21 cellular contexts compared by ENCODE assay signal in genomic region chr15:59170998-59171397, GRCh38. TPM values are rescaled to one million over a fixed set of nuclear protein-coding genes. Genes with fewer than 3 reads are reported as not detected.
A peak's percentile ranks its signal among the peaks of the same experiment; 100 is the strongest.
DNase-seq lines count a peak whose midpoint lies in the region; ATAC-seq, FAIRE-seq and TF ChIP-seq lines count a peak whose summit lies in the region.
"Had no signal": no experiment of that assay in that cellular context is flagged by ENCODE, and none has a peak within 500 bp of the region (broad histone marks: within the 10 kb centered on the region; RNA-seq: fewer than 3 reads in every experiment).

No MANE protein-coding gene starts in this region.

- H3K27ac ChIP-seq in IMR-90 (ENCODE audit: insufficient read depth, low read length) = no peak overlapping the region
- no peak overlapping the region for H3K27ac ChIP-seq in K562 (ENCODE audit: extremely low read depth, low read depth, low read length)
- peak overlapping the region; percentile 4 for H3K27ac ChIP-seq in lower lobe of right lung
- H3K27ac ChIP-seq in thyroid gland = peak overlapping the region; percentile 80 to 91 (median 88)
- H3K27ac ChIP-seq: neural progenitor cell had no signal

- no peak overlapping the region for H2BK20ac ChIP-seq in IMR-90 (ENCODE audit: low read depth, low read length)

- dilution Hi-C loops in IMR-90 (cut with HindIII; ENCODE audit: low sequenced_read_pairs, unreplicated experiment) = no loop called here

- H3K36me3 ChIP-seq in IMR-90 (ENCODE audit: control insufficient read depth, insufficient read depth, low read length) = peaks cover 15% of the 10 kb centered on the region
- H3K36me3 ChIP-seq in K562 (ENCODE audit: control insufficient read depth, insufficient read depth, low read length) = no peaks in the 10 kb centered on the region
- H3K36me3 ChIP-seq in lower lobe of right lung = peaks cover 14% of the 10 kb centered on the region
- H3K36me3 ChIP-seq in thyroid gland = no peaks in the 10 kb centered on the region
- H3K36me3 ChIP-seq: neural progenitor cell had no signal

- H3K79me2 ChIP-seq in K562 (ENCODE audit: control insufficient read depth, insufficient read depth, low read length) = no peaks in the 10 kb centered on the region

- no CpG with 5 or more reads among the region's 9 CpGs for WGBS in IMR-90 (ENCODE audit: extremely low coverage in 2 of 2, insufficient read length in 1 of 2), 2 experiments
- 6% methylated on average over 9 of the region's 9 CpGs for WGBS in K562 (ENCODE audit: insufficient coverage, low coverage, missing lambda C conversion rate)
- WGBS in thyroid gland, 2 donors = 93 to 99% methylated on average over 9 of the region's 9 CpGs

- H3K9me1 ChIP-seq in IMR-90 (ENCODE audit: insufficient read depth, low read length) (peaks cover 16% of the 10 kb centered on the region), K562 (ENCODE audit: control insufficient read depth, insufficient read depth, low read length) (no peaks in the 10 kb centered on the region)

- no peak overlapping the region for H3K56ac ChIP-seq in IMR-90 (ENCODE audit: extremely low read depth, insufficient read depth, low read length)

- peaks cover 9% of the 10 kb centered on the region for H3K4me1 Mint-ChIP-seq in T-helper 17 cell

- H2AK5ac ChIP-seq in IMR-90 (ENCODE audit: low read depth, low read length) = no peak overlapping the region; the same call in 1 of the 2 replicates

- no peak overlapping the region for H3K18ac ChIP-seq in IMR-90 (ENCODE audit: low read depth, low read length)

- no peak for TF ChIP-seq CTCF in IMR-90 (conservative IDR thresholded peaks at IDR 0.05; ENCODE audit: low read depth, low read length)
- TF ChIP-seq CTCF in K562 (IDR thresholded peaks at IDR 0.05 in 2 of 3, conservative IDR thresholded peaks at IDR 0.05 in 1 of 3; ENCODE audit: insufficient read depth in 2 of 3, low read depth in 1 of 3, low read length in 3 of 3) = no peak
- no peak for TF ChIP-seq CTCF in lower lobe of right lung (IDR thresholded peaks at IDR 0.05)
- no peak for TF ChIP-seq CTCF in thyroid gland (IDR thresholded peaks at IDR 0.05)

- POLR2A ChIA-PET in IMR-90 (lab: Charles Lee; ENCODE audit: unreplicated experiment) = no interaction called here
- POLR2A ChIA-PET in K562 (lab: Yijun Ruan, JAX) = no interaction called here

- peaks cover 11% of the 10 kb centered on the region for H3K27me3 Mint-ChIP-seq in T-helper 17 cell
- H3K27me3 Mint-ChIP-seq: stimulated activated naive B cell treated with anti-CD40 and anti-IgM and Interleukin-4, amounts not matched to agents 10 μg/mL and 1 μg/mL and 100 μg/mL, for 72 hours had no signal

- H3K4me2 ChIP-seq in IMR-90 (ENCODE audit: low read depth, low read length) = no peak overlapping the region
- H3K4me2 ChIP-seq in K562 (ENCODE audit: insufficient read depth, low read length) = no peak overlapping the region
- H3K4me2 ChIP-seq: neural progenitor cell had no signal

- H3K9ac ChIP-seq in IMR-90 (ENCODE audit: low read depth, low read length) (no peak overlapping the region), K562 (ENCODE audit: insufficient read depth in 1 of 2, low read depth in 2 of 2, low read length in 2 of 2) (no peak overlapping the region)
- H3K9ac ChIP-seq: neural progenitor cell had no signal

- no peak overlapping the region for H3K14ac ChIP-seq in IMR-90 (replicated peaks; ENCODE audit: low read depth, low read length)

- intact Hi-C loops in IMR-90 (cut with micrococcal nuclease) (no loop called here), K562 (cut with micrococcal nuclease) (no loop called here), lower lobe of right lung (cut with DNase I) (no loop called here), thyroid gland (cut with DNase I) (no loop called here)

- no TSS peak for BruUV-seq in IMR-90 (replicated peaks; lab: Mats Ljungman, UMichigan)
- BruUV-seq in K562 (replicated peaks; lab: Mats Ljungman, UMichigan) = no TSS peak

- H4K91ac ChIP-seq in IMR-90 (ENCODE audit: insufficient read depth, low read depth, low read length) = no peak overlapping the region

- H4K8ac ChIP-seq in IMR-90 (ENCODE audit: low read depth in 2 of 2, low read length in 2 of 2) = no peak overlapping the region

- no peak overlapping the region for H3K27ac Mint-ChIP-seq in T-helper 17 cell

- no peaks in the 10 kb centered on the region for H3K36me3 Mint-ChIP-seq in T-helper 17 cell (ENCODE audit: low read depth)

- no peak overlapping the region for H3K23ac ChIP-seq in IMR-90 (ENCODE audit: low read depth, low read length)

- in situ Hi-C loops in IMR-90 (cut with MboI; ENCODE audit: low sequenced_read_pairs) (loop anchor here (10.0 kb wide), 1 partner anchor 204 kb away; the partner anchor contains the start of gene MYO1E), K562 (cut with MboI) (no loop called here)

- no peak overlapping the region; the same call in 2 of the 3 replicates for H2BK15ac ChIP-seq in IMR-90 (ENCODE audit: low read depth, low read length)

- no peak overlapping the region for H2AK9ac ChIP-seq in IMR-90 (replicated peaks; ENCODE audit: low read depth, low read length, poor library complexity)

- TF ChIP-seq POLR2A in IMR-90 (IDR thresholded peaks at IDR 0.05; ENCODE audit: low read depth, low read length) (no peak), K562 (conservative IDR thresholded peaks at IDR 0.05) (no peak), thyroid gland (IDR thresholded peaks at IDR 0.05) (no peak)

- peaks cover 32% of the 10 kb centered on the region for H3K4me1 ChIP-seq in IMR-90 (ENCODE audit: control insufficient read depth, insufficient read depth, low read length)
- peaks cover 0 to 3% of the 10 kb centered on the region in 2 experiments; a peak in 1 of 5 replicates for H3K4me1 ChIP-seq in K562 (replicated peaks in 1 of 2; ENCODE audit: control insufficient read depth in 2 of 2, insufficient read depth in 2 of 2, low read length in 2 of 2)
- peaks cover 30% of the 10 kb centered on the region for H3K4me1 ChIP-seq in lower lobe of right lung
- H3K4me1 ChIP-seq in thyroid gland = peaks cover 31 to 61% of the 10 kb centered on the region in 2 donors
- H3K4me1 ChIP-seq: neural progenitor cell had no signal

- no peak overlapping the region for H2BK120ac ChIP-seq in IMR-90 (ENCODE audit: low read depth, low read length)

- CTCF ChIA-PET in IMR-90 (lab: Yijun Ruan, JAX) (no interaction called here), K562 (lab: Yijun Ruan, JAX; ENCODE audit: low intra/inter-chr PET ratio) (no interaction called here)

- H3K27me3 ChIP-seq in IMR-90 (ENCODE audit: control insufficient read depth, insufficient read depth, low read length) (no peaks in the 10 kb centered on the region), K562 (ENCODE audit: control insufficient read depth in 2 of 2, insufficient read depth in 2 of 2, low read length in 2 of 2) (peaks cover 15 to 19% of the 10 kb centered on the region in 2 experiments; a peak in 4 of 5 replicates), lower lobe of right lung (ENCODE audit: low read depth) (no peaks in the 10 kb centered on the region), thyroid gland (no peaks in the 10 kb centered on the region)
- H3K27me3 ChIP-seq: neural progenitor cell had no signal

- TF ChIP-seq RAD21 in IMR-90 (IDR thresholded peaks at IDR 0.05; ENCODE audit: low read length) (no peak), K562 (CRISPR knock-in tag; conservative IDR thresholded peaks at IDR 0.05 in 1 of 2, IDR thresholded peaks at IDR 0.05 in 1 of 2) (no peak)

- no peak overlapping the region for H2AFZ ChIP-seq in IMR-90 (replicated peaks; ENCODE audit: low read length, poor library complexity)
- H2AFZ ChIP-seq in K562 (ENCODE audit: low read depth, low read length) = no peak overlapping the region
- H2AFZ ChIP-seq: neural progenitor cell had no signal

- peak overlapping the region; percentile 55; the same call in 1 of the 2 replicates for H3K4ac ChIP-seq in IMR-90 (ENCODE audit: low read depth, low read length)

- H4K20me1 ChIP-seq in IMR-90 (ENCODE audit: insufficient read depth, low read length) (peaks cover 11% of the 10 kb centered on the region), K562 (replicated peaks; ENCODE audit: control insufficient read depth, insufficient read depth, low read length) (no peaks in the 10 kb centered on the region)

- ATAC-seq in IMR-90 (ENCODE audit: low read depth) (no peak), K562 (no peak), lower lobe of right lung (no peak), T-helper 17 cell (no peak), HG02798 (IDR thresholded peaks at IDR 0.05; ENCODE audit: poor library complexity, unreplicated experiment) (no peak), HG02759 (IDR thresholded peaks at IDR 0.05; ENCODE audit: unreplicated experiment) (no peak)
- ATAC-seq: stimulated activated naive B cell treated with anti-CD40 and anti-IgM and Interleukin-4, amounts not matched to agents 10 μg/mL and 1 μg/mL and 100 μg/mL, for 72 hours had no signal

- H2BK5ac ChIP-seq in IMR-90 (ENCODE audit: low read depth, low read length, poor library complexity, severe bottlenecking) = no peak overlapping the region

- no peak for TF ChIP-seq EP300 in K562 (IDR thresholded peaks at IDR 0.05; ENCODE audit: low read length)

- H3K9me3 ChIP-seq in IMR-90 (ENCODE audit: control insufficient read depth, insufficient read depth, low read length) (no peaks in the 10 kb centered on the region), K562 (replicated peaks; ENCODE audit: control insufficient read depth, insufficient read depth, low read depth, low read length) (no peaks in the 10 kb centered on the region), lower lobe of right lung (no peaks in the 10 kb centered on the region), thyroid gland (no peaks in the 10 kb centered on the region), T-helper 17 cell (ENCODE audit: control insufficient read depth, low read length, poor library complexity, severe bottlenecking) (no peaks in the 10 kb centered on the region)
- H3K9me3 ChIP-seq: Caco-2 had no signal

- H4K5ac ChIP-seq in IMR-90 (ENCODE audit: low read depth, low read length) = no peak overlapping the region

- peaks cover 7 to 27% of the 10 kb centered on the region in 2 experiments; a peak in 3 of 4 replicates for H3K79me1 ChIP-seq in IMR-90 (ENCODE audit: low read depth in 1 of 2, low read length in 2 of 2)

- FAIRE-seq in K562 (lab: Jason Lieb, UNC) = no peak
- FAIRE-seq: TTC549 had no signal

- DNase-seq in IMR-90 (no peak), K562 (ENCODE audit: extremely low read depth in 1 of 4, low spot score in 3 of 4) (no peak), lower lobe of right lung (no peak), thyroid gland (no peak), NCI-H1092 (lab: John Stamatoyannopoulos, UW) (no peak), T-helper 17 cell (no peak)
- DNase-seq: activated CD4-positive, alpha-beta T cell treated with anti-CD3 and anti-CD28 coated beads for 4 hours; Caco-2; foreskin melanocyte; NCI-H2171; NCI-H748 treated with DMSO at 0.1 percent for 48 hours; stimulated activated naive B cell treated with anti-CD40 and anti-IgM and Interleukin-4, amounts not matched to agents 10 μg/mL and 1 μg/mL and 100 μg/mL, for 72 hours had no signal

- no peak overlapping the region for H3K4me3 Mint-ChIP-seq in T-helper 17 cell
- H3K4me3 Mint-ChIP-seq: mesothelial cell of epicardium; neural progenitor cell; stimulated activated naive B cell treated with anti-CD40 and anti-IgM and Interleukin-4, amounts not matched to agents 10 μg/mL and 1 μg/mL and 100 μg/mL, for 72 hours had no signal

- H3K4me3 ChIP-seq in IMR-90 (ENCODE audit: insufficient read depth, low read depth, low read length) = no peak overlapping the region
- no peak overlapping the region for H3K4me3 ChIP-seq in K562
- no peak overlapping the region for H3K4me3 ChIP-seq in lower lobe of right lung
- no peak overlapping the region for H3K4me3 ChIP-seq in thyroid gland (replicated peaks in 1 of 3)
- H3K4me3 ChIP-seq: neural progenitor cell had no signal

RNA-seq across cellular contexts. Expression of gene LDHAL6B, which starts 35.6 kb away (rescaled TPM):
- total RNA-seq in IMR-90 (2012; rRNA removed) (not detected in 2 replicates), K562 (2014; rRNA removed) (not detected in 2 replicates), K562 (2014; rRNA removed; fragmentation: Illumina TruSeq; extraction: Trizol) (not detected in 2 replicates), K562 (2015; rRNA removed; fragmentation: Illumina TruSeq; extraction: Trizol) (not detected in 2 replicates), K562 (2021) (not detected in 2 replicates), lower lobe of right lung (not detected), thyroid gland (under 1 TPM in 1 of 4 donors, not detected in 3; 0.27 TPM), T-helper 17 cell (not detected)
- polyA plus RNA-seq in IMR-90 (2012; rRNA removed) (not detected in 2 replicates), K562 (2011; rRNA removed) (not detected in 2 replicates), K562 (2014; fragmentation: Illumina TruSeq; extraction: Trizol) (not detected in 2 replicates), K562 (2014; fragmentation: Nextera tagmentation; extraction: Ambion mirVana) (not detected), K562 (2014; rRNA removed) (not detected in 2 replicates)
- not detected in 2 replicates for polyA plus RNA-seq in IMR-90 (2012; cell fraction: cytosol; rRNA removed)
- polyA plus RNA-seq in IMR-90 (2012; cell fraction: nucleus; rRNA removed; ENCODE audit: low replicate concordance) = not detected in 2 replicates
- total RNA-seq in K562 (2011; cell fraction: chromatin; rRNA removed; ENCODE audit: low replicate concordance) = not detected in 2 replicates
- not detected in 2 replicates for total RNA-seq in K562 (2011; cell fraction: nucleolus; rRNA removed)
- total RNA-seq in K562 (2011; cell fraction: nucleoplasm; rRNA removed) = not detected in 2 replicates
- not detected in 2 replicates for polyA plus RNA-seq in K562 (2011; cell fraction: cytosol; rRNA removed)
- not detected in 2 replicates for polyA plus RNA-seq in K562 (2011; cell fraction: nucleus; rRNA removed)
- not detected in 2 replicates for polyA plus RNA-seq in K562 (2012)
- polyA minus RNA-seq in K562 (2011; rRNA and poly(A)+ RNA removed) = not detected in 2 replicates
- not detected in 2 replicates for polyA minus RNA-seq in K562 (2011; cell fraction: cytosol; rRNA and poly(A)+ RNA removed)
- polyA minus RNA-seq in K562 (2011; cell fraction: nucleus; rRNA and poly(A)+ RNA removed) = not detected in 2 replicates
- total RNA-seq: Caco-2, HT1080, LHCN-M2, mesothelial cell of epicardium, renal cortical epithelial cell, ureter had no signal

Comparison
In these comparisons a context has a peak if more than half of its experiments do, and no peak if none do; other contexts are left out.
1. H3K27ac ChIP-seq: peak in lower lobe of right lung (single experiment) and thyroid gland (3 of 3); none in IMR-90 (single experiment) and K562 (single experiment).